Comparison of ENCODE assay signal across 2 cellular contexts in genomic region chr1:177068011-177068410, GRCh38.
A peak's percentile ranks its signal among the peaks of the same experiment; 100 is the strongest.
TF ChIP-seq lines count a peak whose summit lies in the region.

No MANE protein-coding gene starts in this region.

TF ChIP-seq in GM23338, 12 proteins besides CTCF, POLR2A, EP300 and RAD21:
- TF ChIP-seq ZNF462 (CRISPR knock-in tag; IDR thresholded peaks at IDR 0.05) (peak; percentile 55; the same call in 1 of the 2 replicates), ZNF331 (CRISPR knock-in tag; IDR thresholded peaks at IDR 0.05; ENCODE audit: low read depth) (no peak)

TF ChIP-seq in WTC11, 78 proteins besides CTCF, POLR2A, EP300 and RAD21 (continued from another document):
- TF ChIP-seq E2F1 (CRISPR knock-in tag; IDR thresholded peaks at IDR 0.05) (no peak), SMAD4 (CRISPR knock-in tag; IDR thresholded peaks at IDR 0.05) (no peak), HMGA2 (CRISPR knock-in tag; IDR thresholded peaks at IDR 0.05) (no peak), ARID4B (CRISPR knock-in tag; IDR thresholded peaks at IDR 0.05; ENCODE audit: borderline replicate concordance) (no peak), OVOL2 (CRISPR knock-in tag; IDR thresholded peaks at IDR 0.05; ENCODE audit: borderline replicate concordance) (no peak), ETV6 (CRISPR knock-in tag; IDR thresholded peaks at IDR 0.05) (no peak), NR1H2 (CRISPR knock-in tag; IDR thresholded peaks at IDR 0.05) (no peak), ZNF317 (CRISPR knock-in tag; IDR thresholded peaks at IDR 0.05; ENCODE audit: borderline replicate concordance, low read depth) (no peak), CDX4 (CRISPR knock-in tag; IDR thresholded peaks at IDR 0.05; ENCODE audit: borderline replicate concordance) (no peak), AR (CRISPR knock-in tag; IDR thresholded peaks at IDR 0.05) (no peak), GTF2I (CRISPR knock-in tag; conservative IDR thresholded peaks at IDR 0.05) (no peak), ELF4 (CRISPR knock-in tag; IDR thresholded peaks at IDR 0.05; ENCODE audit: low read depth) (no peak), ESRRA (CRISPR knock-in tag; IDR thresholded peaks at IDR 0.05; ENCODE audit: borderline replicate concordance) (no peak), ZBTB21 (CRISPR knock-in tag; IDR thresholded peaks at IDR 0.05; ENCODE audit: borderline replicate concordance) (no peak), IRF2 (CRISPR knock-in tag; IDR thresholded peaks at IDR 0.05; ENCODE audit: borderline replicate concordance, low read depth) (no peak)
